Comparison of ENCODE assay signal across 1 cellular context in the genomic region with DNA sequence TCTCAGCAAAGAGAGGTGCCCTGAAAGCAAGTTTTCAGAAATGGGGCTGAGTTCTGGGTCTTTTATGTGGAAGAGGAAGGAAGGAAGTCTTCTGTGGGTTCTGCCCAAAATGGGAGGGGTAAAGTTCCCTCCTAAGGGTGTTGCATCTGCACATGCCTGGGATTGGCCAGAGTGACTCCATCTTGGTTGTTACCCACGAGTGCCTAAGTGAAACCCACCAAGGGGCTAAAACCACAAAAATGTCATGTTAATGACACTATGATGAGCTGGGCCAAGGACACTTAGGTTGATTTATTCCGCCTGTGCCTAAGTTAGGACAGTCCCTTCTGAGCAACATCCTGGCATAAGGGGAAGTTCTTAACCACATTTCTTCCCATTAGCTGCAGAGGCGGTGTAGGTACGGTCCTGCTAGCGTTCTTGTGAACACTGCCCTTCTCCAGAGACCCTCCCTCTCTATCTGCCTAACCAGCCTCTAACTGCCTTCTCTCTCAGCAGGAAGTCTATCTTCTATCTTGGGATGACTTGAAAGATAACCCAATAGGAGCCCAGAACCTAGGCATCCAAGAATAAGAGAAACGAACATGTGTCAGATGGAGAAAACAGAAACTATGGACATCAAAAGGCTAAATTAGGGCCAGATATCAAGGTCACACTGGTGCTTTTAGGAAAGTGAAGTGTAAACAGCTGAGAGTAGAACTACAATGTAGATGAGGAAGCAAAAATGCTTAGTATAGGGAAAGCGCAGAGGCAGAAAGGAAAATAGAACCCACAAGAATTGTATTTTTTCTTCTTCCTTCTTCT.
TF ChIP-seq lines count a peak whose summit lies in the region.

No MANE protein-coding gene starts in this region.

TF ChIP-seq in K562, 482 proteins besides CTCF, POLR2A, EP300 and RAD21 (continued from another document and continues in another):
- TF ChIP-seq, protein P1, sequence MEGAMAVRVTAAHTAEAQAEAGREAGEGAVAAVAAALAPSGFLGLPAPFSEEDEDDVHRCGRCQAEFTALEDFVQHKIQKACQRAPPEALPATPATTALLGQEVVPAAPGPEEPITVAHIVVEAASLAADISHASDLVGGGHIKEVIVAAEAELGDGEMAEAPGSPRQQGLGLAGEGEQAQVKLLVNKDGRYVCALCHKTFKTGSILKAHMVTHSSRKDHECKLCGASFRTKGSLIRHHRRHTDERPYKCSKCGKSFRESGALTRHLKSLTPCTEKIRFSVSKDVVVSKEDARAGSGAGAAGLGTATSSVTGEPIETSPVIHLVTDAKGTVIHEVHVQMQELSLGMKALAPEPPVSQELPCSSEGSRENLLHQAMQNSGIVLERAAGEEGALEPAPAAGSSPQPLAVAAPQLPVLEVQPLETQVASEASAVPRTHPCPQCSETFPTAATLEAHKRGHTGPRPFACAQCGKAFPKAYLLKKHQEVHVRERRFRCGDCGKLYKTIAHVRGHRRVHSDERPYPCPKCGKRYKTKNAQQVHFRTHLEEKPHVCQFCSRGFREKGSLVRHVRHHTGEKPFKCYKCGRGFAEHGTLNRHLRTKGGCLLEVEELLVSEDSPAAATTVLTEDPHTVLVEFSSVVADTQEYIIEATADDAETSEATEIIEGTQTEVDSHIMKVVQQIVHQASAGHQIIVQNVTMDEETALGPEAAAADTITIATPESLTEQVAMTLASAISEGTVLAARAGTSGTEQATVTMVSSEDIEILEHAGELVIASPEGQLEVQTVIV (CRISPR knock-in tag; IDR thresholded peaks at IDR 0.05; ENCODE audit: borderline replicate concordance): 0 out of 2 replicates have a peak, but pooled peaks have one; percentile 13
- TF ChIP-seq HIVEP1 (CRISPR knock-in tag; IDR thresholded peaks at IDR 0.05): peak; percentile 88
- TF ChIP-seq, protein P2, sequence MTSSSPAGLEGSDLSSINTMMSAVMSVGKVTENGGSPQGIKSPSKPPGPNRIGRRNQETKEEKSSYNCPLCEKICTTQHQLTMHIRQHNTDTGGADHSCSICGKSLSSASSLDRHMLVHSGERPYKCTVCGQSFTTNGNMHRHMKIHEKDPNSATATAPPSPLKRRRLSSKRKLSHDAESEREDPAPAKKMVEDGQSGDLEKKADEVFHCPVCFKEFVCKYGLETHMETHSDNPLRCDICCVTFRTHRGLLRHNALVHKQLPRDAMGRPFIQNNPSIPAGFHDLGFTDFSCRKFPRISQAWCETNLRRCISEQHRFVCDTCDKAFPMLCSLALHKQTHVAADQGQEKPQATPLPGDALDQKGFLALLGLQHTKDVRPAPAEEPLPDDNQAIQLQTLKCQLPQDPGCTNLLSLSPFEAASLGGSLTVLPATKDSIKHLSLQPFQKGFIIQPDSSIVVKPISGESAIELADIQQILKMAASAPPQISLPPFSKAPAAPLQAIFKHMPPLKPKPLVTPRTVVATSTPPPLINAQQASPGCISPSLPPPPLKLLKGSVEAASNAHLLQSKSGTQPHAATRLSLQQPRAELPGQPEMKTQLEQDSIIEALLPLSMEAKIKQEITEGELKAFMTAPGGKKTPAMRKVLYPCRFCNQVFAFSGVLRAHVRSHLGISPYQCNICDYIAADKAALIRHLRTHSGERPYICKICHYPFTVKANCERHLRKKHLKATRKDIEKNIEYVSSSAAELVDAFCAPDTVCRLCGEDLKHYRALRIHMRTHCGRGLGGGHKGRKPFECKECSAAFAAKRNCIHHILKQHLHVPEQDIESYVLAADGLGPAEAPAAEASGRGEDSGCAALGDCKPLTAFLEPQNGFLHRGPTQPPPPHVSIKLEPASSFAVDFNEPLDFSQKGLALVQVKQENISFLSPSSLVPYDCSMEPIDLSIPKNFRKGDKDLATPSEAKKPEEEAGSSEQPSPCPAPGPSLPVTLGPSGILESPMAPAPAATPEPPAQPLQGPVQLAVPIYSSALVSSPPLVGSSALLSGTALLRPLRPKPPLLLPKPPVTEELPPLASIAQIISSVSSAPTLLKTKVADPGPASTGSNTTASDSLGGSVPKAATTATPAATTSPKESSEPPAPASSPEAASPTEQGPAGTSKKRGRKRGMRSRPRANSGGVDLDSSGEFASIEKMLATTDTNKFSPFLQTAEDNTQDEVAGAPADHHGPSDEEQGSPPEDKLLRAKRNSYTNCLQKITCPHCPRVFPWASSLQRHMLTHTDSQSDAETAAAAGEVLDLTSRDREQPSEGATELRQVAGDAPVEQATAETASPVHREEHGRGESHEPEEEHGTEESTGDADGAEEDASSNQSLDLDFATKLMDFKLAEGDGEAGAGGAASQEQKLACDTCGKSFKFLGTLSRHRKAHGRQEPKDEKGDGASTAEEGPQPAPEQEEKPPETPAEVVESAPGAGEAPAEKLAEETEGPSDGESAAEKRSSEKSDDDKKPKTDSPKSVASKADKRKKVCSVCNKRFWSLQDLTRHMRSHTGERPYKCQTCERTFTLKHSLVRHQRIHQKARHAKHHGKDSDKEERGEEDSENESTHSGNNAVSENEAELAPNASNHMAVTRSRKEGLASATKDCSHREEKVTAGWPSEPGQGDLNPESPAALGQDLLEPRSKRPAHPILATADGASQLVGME (CRISPR knock-in tag; IDR thresholded peaks at IDR 0.05): peak; percentile 96
- peak; percentile 37; the same call in 1 of the 2 replicates for TF ChIP-seq RNF2 (IDR thresholded peaks at IDR 0.05)
- TF ChIP-seq, protein P3, sequence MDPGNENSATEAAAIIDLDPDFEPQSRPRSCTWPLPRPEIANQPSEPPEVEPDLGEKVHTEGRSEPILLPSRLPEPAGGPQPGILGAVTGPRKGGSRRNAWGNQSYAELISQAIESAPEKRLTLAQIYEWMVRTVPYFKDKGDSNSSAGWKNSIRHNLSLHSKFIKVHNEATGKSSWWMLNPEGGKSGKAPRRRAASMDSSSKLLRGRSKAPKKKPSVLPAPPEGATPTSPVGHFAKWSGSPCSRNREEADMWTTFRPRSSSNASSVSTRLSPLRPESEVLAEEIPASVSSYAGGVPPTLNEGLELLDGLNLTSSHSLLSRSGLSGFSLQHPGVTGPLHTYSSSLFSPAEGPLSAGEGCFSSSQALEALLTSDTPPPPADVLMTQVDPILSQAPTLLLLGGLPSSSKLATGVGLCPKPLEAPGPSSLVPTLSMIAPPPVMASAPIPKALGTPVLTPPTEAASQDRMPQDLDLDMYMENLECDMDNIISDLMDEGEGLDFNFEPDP (CRISPR knock-in tag; IDR thresholded peaks at IDR 0.05): peak; percentile 86; the same call in 1 of the 2 replicates
- TF ChIP-seq, protein P4, sequence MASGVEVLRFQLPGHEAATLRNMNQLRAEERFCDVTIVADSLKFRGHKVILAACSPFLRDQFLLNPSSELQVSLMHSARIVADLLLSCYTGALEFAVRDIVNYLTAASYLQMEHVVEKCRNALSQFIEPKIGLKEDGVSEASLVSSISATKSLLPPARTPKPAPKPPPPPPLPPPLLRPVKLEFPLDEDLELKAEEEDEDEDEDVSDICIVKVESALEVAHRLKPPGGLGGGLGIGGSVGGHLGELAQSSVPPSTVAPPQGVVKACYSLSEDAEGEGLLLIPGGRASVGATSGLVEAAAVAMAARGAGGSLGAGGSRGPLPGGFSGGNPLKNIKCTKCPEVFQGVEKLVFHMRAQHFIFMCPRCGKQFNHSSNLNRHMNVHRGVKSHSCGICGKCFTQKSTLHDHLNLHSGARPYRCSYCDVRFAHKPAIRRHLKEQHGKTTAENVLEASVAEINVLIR (CRISPR knock-in tag; IDR thresholded peaks at IDR 0.05): peak; percentile 80
- peak; percentile 95 for TF ChIP-seq DDX20 (tag; IDR thresholded peaks at IDR 0.05; ENCODE audit: low read depth)
- TF ChIP-seq IFI16 (CRISPR knock-in tag; IDR thresholded peaks at IDR 0.05): peak; percentile 91
- TF ChIP-seq, protein P5, sequence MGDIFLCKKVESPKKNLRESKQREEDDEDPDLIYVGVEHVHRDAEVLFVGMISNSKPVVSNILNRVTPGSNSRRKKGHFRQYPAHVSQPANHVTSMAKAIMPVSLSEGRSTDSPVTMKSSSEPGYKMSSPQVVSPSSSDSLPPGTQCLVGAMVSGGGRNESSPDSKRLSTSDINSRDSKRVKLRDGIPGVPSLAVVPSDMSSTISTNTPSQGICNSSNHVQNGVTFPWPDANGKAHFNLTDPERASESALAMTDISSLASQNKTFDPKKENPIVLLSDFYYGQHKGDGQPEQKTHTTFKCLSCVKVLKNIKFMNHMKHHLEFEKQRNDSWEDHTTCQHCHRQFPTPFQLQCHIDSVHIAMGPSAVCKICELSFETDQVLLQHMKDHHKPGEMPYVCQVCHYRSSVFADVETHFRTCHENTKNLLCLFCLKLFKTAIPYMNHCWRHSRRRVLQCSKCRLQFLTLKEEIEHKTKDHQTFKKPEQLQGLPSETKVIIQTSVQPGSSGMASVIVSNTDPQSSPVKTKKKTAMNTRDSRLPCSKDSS (IDR thresholded peaks at IDR 0.05; ENCODE audit: low read depth, partially characterized antibody): no peak
- no peak for TF ChIP-seq GTF2B (IDR thresholded peaks at IDR 0.05; ENCODE audit: extremely low read depth, insufficient read length)
- peak in 1 of 2 experiments; percentile 73; a peak in 1 of 4 replicates for TF ChIP-seq SRF (CRISPR knock-in tag; IDR thresholded peaks at IDR 0.05)
- TF ChIP-seq RAD51 (IDR thresholded peaks at IDR 0.05; ENCODE audit: borderline replicate concordance, low read depth): no peak
- TF ChIP-seq CBFA2T3 (IDR thresholded peaks at IDR 0.05): peak; percentile 78
- no peak for TF ChIP-seq KLF16 (IDR thresholded peaks at IDR 0.05)
- TF ChIP-seq NUFIP1 (IDR thresholded peaks at IDR 0.05; ENCODE audit: partially characterized antibody): peak; percentile 34
- peak; percentile 94 for TF ChIP-seq E2F3 (CRISPR knock-in tag; IDR thresholded peaks at IDR 0.05)
- no peak for TF ChIP-seq RBM15 (IDR thresholded peaks at IDR 0.05; ENCODE audit: insufficient read depth, low read length)
- TF ChIP-seq KHSRP (IDR thresholded peaks at IDR 0.05): no peak
- TF ChIP-seq ZNF311 (CRISPR knock-in tag; IDR thresholded peaks at IDR 0.05): peak; percentile 99
- peak; percentile 92; the same call in 1 of the 2 replicates for TF ChIP-seq RHOXF2B (CRISPR knock-in tag; conservative IDR thresholded peaks at IDR 0.05)
- 0 out of 2 replicates have a peak, but pooled peaks have one; percentile 66 for TF ChIP-seq PPARD (CRISPR knock-in tag; IDR thresholded peaks at IDR 0.05)
- peak; percentile 92 for TF ChIP-seq GTF2A2 (tag; IDR thresholded peaks at IDR 0.05)
- peak; percentile 47; the same call in 1 of the 2 replicates for TF ChIP-seq TRIM28 (IDR thresholded peaks at IDR 0.05)
- TF ChIP-seq, protein P6, sequence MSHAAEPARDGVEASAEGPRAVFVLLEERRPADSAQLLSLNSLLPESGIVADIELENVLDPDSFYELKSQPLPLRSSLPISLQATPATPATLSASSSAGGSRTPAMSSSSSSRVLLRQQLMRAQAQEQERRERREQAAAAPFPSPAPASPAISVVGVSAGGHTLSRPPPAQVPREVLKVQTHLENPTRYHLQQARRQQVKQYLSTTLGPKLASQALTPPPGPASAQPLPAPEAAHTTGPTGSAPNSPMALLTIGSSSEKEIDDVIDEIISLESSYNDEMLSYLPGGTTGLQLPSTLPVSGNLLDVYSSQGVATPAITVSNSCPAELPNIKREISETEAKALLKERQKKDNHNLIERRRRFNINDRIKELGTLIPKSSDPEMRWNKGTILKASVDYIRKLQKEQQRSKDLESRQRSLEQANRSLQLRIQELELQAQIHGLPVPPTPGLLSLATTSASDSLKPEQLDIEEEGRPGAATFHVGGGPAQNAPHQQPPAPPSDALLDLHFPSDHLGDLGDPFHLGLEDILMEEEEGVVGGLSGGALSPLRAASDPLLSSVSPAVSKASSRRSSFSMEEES (CRISPR knock-in tag; IDR thresholded peaks at IDR 0.05): peak; percentile 61
- no peak for TF ChIP-seq GATA2 (CRISPR knock-in tag; IDR thresholded peaks at IDR 0.05)
- peak; percentile 67; the same call in 1 of the 2 replicates for TF ChIP-seq ELF4 (CRISPR knock-in tag; IDR thresholded peaks at IDR 0.05)
- TF ChIP-seq HINFP (tag; conservative IDR thresholded peaks at IDR 0.05; ENCODE audit: low read depth): peak; percentile 66
- peak; percentile 87 for TF ChIP-seq PYGO2 (tag; IDR thresholded peaks at IDR 0.05)
- TF ChIP-seq NFIX (CRISPR knock-in tag; IDR thresholded peaks at IDR 0.05; ENCODE audit: low read depth): peak; percentile 61; the same call in 1 of the 2 replicates
- TF ChIP-seq ZFX (CRISPR knock-in tag; IDR thresholded peaks at IDR 0.05): no peak
- TF ChIP-seq SMAD3 (CRISPR knock-in tag; conservative IDR thresholded peaks at IDR 0.05): peak; percentile 96
- no peak for TF ChIP-seq JUND (IDR thresholded peaks at IDR 0.05; ENCODE audit: borderline replicate concordance, low read depth, low read length)
- peak; percentile 64; the same call in 1 of the 3 replicates for TF ChIP-seq JUND (tag; IDR thresholded peaks at IDR 0.05; ENCODE audit: borderline replicate concordance, low read depth, low read length)
- TF ChIP-seq KLF13 (tag; IDR thresholded peaks at IDR 0.05; ENCODE audit: borderline replicate concordance, low read depth): peak; percentile 78; the same call in 1 of the 2 replicates
- peak; percentile 91 for TF ChIP-seq MECOM (CRISPR knock-in tag; IDR thresholded peaks at IDR 0.05)
- TF ChIP-seq ZNF766 (CRISPR knock-in tag; conservative IDR thresholded peaks at IDR 0.05): peak; percentile 67; the same call in 1 of the 2 replicates
- TF ChIP-seq ZNF133 (CRISPR knock-in tag; IDR thresholded peaks at IDR 0.05): peak; percentile 65; the same call in 1 of the 2 replicates
- no peak for TF ChIP-seq E2F6 (IDR thresholded peaks at IDR 0.05; ENCODE audit: borderline replicate concordance in 1 of 2, extremely low read depth in 1 of 2, insufficient read depth in 1 of 2, insufficient read length in 1 of 2, low read depth in 1 of 2, low read length in 1 of 2, poor library complexity in 1 of 2, severe bottlenecking in 1 of 2)
- TF ChIP-seq C11orf30 (IDR thresholded peaks at IDR 0.05; ENCODE audit: low read depth): peak; percentile 28
